ENCODE assay signal across 26 cellular contexts in the genomic region with DNA sequence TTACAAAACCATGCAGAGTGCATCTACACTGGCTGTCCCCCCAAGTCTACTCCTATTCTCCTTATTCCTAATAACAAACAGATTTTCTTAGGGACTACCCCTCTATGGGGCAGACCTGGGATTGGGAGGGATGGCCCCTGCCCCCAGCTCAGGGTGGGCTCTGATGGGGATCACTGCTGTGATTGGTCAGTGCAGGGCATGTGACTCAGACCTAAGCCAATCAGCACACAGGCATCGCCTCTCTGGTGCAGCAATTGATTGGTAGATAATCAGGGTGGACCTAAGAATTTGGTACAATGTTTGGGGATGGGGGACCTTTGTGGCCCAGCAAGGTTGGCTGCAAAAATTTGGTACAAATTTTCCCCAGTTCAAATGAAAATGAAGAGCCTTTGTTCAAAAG. TPM values are rescaled to one million over a fixed set of nuclear protein-coding genes. Genes with fewer than 3 reads are reported as not detected.
A peak's percentile ranks its signal among the peaks of the same experiment; 100 is the strongest.
DNase-seq lines count a peak whose midpoint lies in the region; ATAC-seq, FAIRE-seq and TF ChIP-seq lines count a peak whose summit lies in the region.
"Had no signal": no experiment of that assay in that cellular context is flagged by ENCODE, and none has a peak within 500 bp of the region (broad histone marks: within the 10 kb centered on the region; RNA-seq: fewer than 3 reads in every experiment).

No MANE protein-coding gene starts in this region.

- H3K4me1 ChIP-seq in right atrium auricular region: no peaks in the 10 kb centered on the region
- no peaks in the 10 kb centered on the region for H3K4me1 ChIP-seq in K562 (replicated peaks in 1 of 2; ENCODE audit: control insufficient read depth in 2 of 2, insufficient read depth in 2 of 2, low read length in 2 of 2)
- H3K4me1 ChIP-seq: BLaER1 treated with 17β-estradiol and CSF1 and Interleukin-3, amounts not matched to agents 10 nM and 100 nM had no signal

- no peak for TF ChIP-seq EP300 in K562 (IDR thresholded peaks at IDR 0.05; ENCODE audit: low read length)

- H3K27ac Mint-ChIP-seq in stimulated activated naive CD8-positive, alpha-beta T cell treated with anti-CD3 and anti-CD28 coated beads, Interleukin-15, amount 100 ng/mL, for 72 hours: no peak overlapping the region
- H3K27ac Mint-ChIP-seq: activated CD4-positive, alpha-beta T cell treated with anti-CD3 and anti-CD28 coated beads for 36 hours; activated T-cell treated with anti-CD3 and anti-CD28 coated beads, Interleukin-2, amount 50 U/mL, for 24 hours; stimulated activated naive B cell treated with anti-CD40 and anti-IgM and Interleukin-4, amounts not matched to agents 10 μg/mL and 1 μg/mL and 100 μg/mL, for 72 hours had no signal

- POLR2A ChIA-PET in K562 (lab: Yijun Ruan, JAX): no interaction called here

- TF ChIP-seq RAD21 in K562 (CRISPR knock-in tag; conservative IDR thresholded peaks at IDR 0.05 in 1 of 2, IDR thresholded peaks at IDR 0.05 in 1 of 2): no peak

- no TSS peak for BruUV-seq in K562 (replicated peaks; lab: Mats Ljungman, UMichigan)

- no peak for TF ChIP-seq POLR2A in K562 (conservative IDR thresholded peaks at IDR 0.05)

- H3K4me3 Mint-ChIP-seq in stimulated activated naive CD8-positive, alpha-beta T cell treated with anti-CD3 and anti-CD28 coated beads, Interleukin-15, amount 100 ng/mL, for 72 hours: no peak overlapping the region
- H3K4me3 Mint-ChIP-seq: activated CD4-positive, alpha-beta T cell treated with anti-CD3 and anti-CD28 coated beads for 36 hours; activated T-cell treated with anti-CD3 and anti-CD28 coated beads, Interleukin-2, amount 50 U/mL, for 24 hours; stimulated activated naive B cell treated with anti-CD40 and anti-IgM and Interleukin-4, amounts not matched to agents 10 μg/mL and 1 μg/mL and 100 μg/mL, for 72 hours had no signal

- no peak for FAIRE-seq in K562 (lab: Jason Lieb, UNC)
- FAIRE-seq: keratinocyte had no signal

- no peaks in the 10 kb centered on the region for H3K79me2 ChIP-seq in K562 (ENCODE audit: control insufficient read depth, insufficient read depth, low read length)

- H3K27ac ChIP-seq in right atrium auricular region (no peak overlapping the region), K562 (ENCODE audit: extremely low read depth, low read depth, low read length) (no peak overlapping the region)
- H3K27ac ChIP-seq: BLaER1 treated with 17β-estradiol and CSF1 and Interleukin-3, amounts not matched to agents 10 nM and 100 nM; right lobe of liver; RWPE1; thoracic aorta had no signal

- peak; percentile 26 for DNase-seq in right atrium auricular region (ENCODE audit: low spot score)
- no peak for DNase-seq in Right ventricle myocardium inferior (ENCODE audit: missing footprints)
- peak in 3 of 4 experiments; percentile 48 to 65 (median 62) for DNase-seq in K562 (ENCODE audit: extremely low read depth in 1 of 4, low spot score in 3 of 4)
- DNase-seq in mesenteric fat pad (ENCODE audit: low spot score): peak; percentile 55
- no peak for DNase-seq in NCI-H2029 (lab: John Stamatoyannopoulos, UW)
- DNase-seq in cerebellar cortex (ENCODE audit: low spot score): no peak
- no peak for DNase-seq in stimulated activated naive CD8-positive, alpha-beta T cell treated with anti-CD3 and anti-CD28 coated beads, Interleukin-15, amount 100 ng/mL, for 72 hours
- DNase-seq in GM10266 (ENCODE audit: extremely low spot score): no peak
- DNase-seq: ACHN; activated CD4-positive, alpha-beta T cell treated with anti-CD3 and anti-CD28 coated beads for 36 hours; cerebellar nuclear complex; GDM1; NCI-H1436 treated with DMSO at 0.1 percent for 48 hours; NCI-H2107; NCI-H446; stimulated activated CD4-positive, alpha-beta T cell treated with anti-CD3 and anti-CD28 coated beads, Interleukin-4, amount 100 ng/mL, for 24 hours; stimulated activated naive B cell treated with anti-CD40 and anti-IgM and Interleukin-4, amounts not matched to agents 10 μg/mL and 1 μg/mL and 100 μg/mL, for 72 hours; T-helper 2 cell had no signal

- H3K4me2 ChIP-seq in K562 (ENCODE audit: insufficient read depth, low read length): no peak overlapping the region
- H3K4me2 ChIP-seq: BLaER1 treated with 17β-estradiol and CSF1 and Interleukin-3, amounts not matched to agents 10 nM and 100 nM had no signal

- H3K4me3 ChIP-seq in right atrium auricular region (no peak overlapping the region), K562 (no peak overlapping the region)
- H3K4me3 ChIP-seq: BLaER1 treated with 17β-estradiol and CSF1 and Interleukin-3, amounts not matched to agents 10 nM and 100 nM; lung; right lobe of liver; thoracic aorta had no signal

- H3K9me3 ChIP-seq in right atrium auricular region (no peaks in the 10 kb centered on the region), K562 (replicated peaks; ENCODE audit: control insufficient read depth, insufficient read depth, low read depth, low read length) (no peaks in the 10 kb centered on the region; the same call in 1 of the 2 replicates)
- H3K9me3 ChIP-seq: right lobe of liver, thoracic aorta had no signal

- intact Hi-C loops in Right ventricle myocardium inferior (cut with DNase I): no loop called here
- intact Hi-C loops in K562 (cut with micrococcal nuclease): no loop called here

- H3K9ac ChIP-seq in K562 (ENCODE audit: insufficient read depth in 1 of 2, low read depth in 2 of 2, low read length in 2 of 2): no peak overlapping the region
- H3K9ac ChIP-seq: BLaER1 treated with 17β-estradiol and CSF1 and Interleukin-3, amounts not matched to agents 10 nM and 100 nM had no signal

- in situ Hi-C loops in K562 (cut with MboI): no loop called here

- no peaks in the 10 kb centered on the region for H3K27me3 ChIP-seq in right atrium auricular region
- peaks cover 0 to 14% of the 10 kb centered on the region in 2 experiments; a peak in 1 of 5 replicates for H3K27me3 ChIP-seq in K562 (ENCODE audit: control insufficient read depth in 2 of 2, insufficient read depth in 2 of 2, low read length in 2 of 2)
- H3K27me3 ChIP-seq: BLaER1 treated with 17β-estradiol and CSF1 and Interleukin-3, amounts not matched to agents 10 nM and 100 nM; right lobe of liver had no signal

- H3K27me3 Mint-ChIP-seq in stimulated activated naive CD8-positive, alpha-beta T cell treated with anti-CD3 and anti-CD28 coated beads, Interleukin-15, amount 100 ng/mL, for 72 hours: peaks cover 6% of the 10 kb centered on the region
- H3K27me3 Mint-ChIP-seq: activated CD4-positive, alpha-beta T cell treated with anti-CD3 and anti-CD28 coated beads for 36 hours had no signal

- ATAC-seq in Right ventricle myocardium inferior: no peak
- no peak for ATAC-seq in K562
- ATAC-seq in stimulated activated naive CD8-positive, alpha-beta T cell treated with anti-CD3 and anti-CD28 coated beads, Interleukin-15, amount 100 ng/mL, for 72 hours: no peak
- ATAC-seq: activated CD4-positive, alpha-beta T cell treated with anti-CD3 and anti-CD28 coated beads for 36 hours; right lobe of liver had no signal

- H3K36me3 ChIP-seq in right atrium auricular region (no peaks in the 10 kb centered on the region), K562 (ENCODE audit: control insufficient read depth, insufficient read depth, low read length) (no peaks in the 10 kb centered on the region)
- H3K36me3 ChIP-seq: BLaER1 treated with 17β-estradiol and CSF1 and Interleukin-3, amounts not matched to agents 10 nM and 100 nM; right lobe of liver; thoracic aorta had no signal

- no peaks in the 10 kb centered on the region for H3K9me3 Mint-ChIP-seq in stimulated activated naive CD8-positive, alpha-beta T cell treated with anti-CD3 and anti-CD28 coated beads, Interleukin-15, amount 100 ng/mL, for 72 hours
- H3K9me3 Mint-ChIP-seq: activated T-cell treated with anti-CD3 and anti-CD28 coated beads, Interleukin-2, amount 50 U/mL, for 24 hours; stimulated activated naive B cell treated with anti-CD40 and anti-IgM and Interleukin-4, amounts not matched to agents 10 μg/mL and 1 μg/mL and 100 μg/mL, for 72 hours had no signal

- H4K20me1 ChIP-seq in K562 (replicated peaks; ENCODE audit: control insufficient read depth, insufficient read depth, low read length): no peaks in the 10 kb centered on the region
- H4K20me1 ChIP-seq: BLaER1 treated with 17β-estradiol and CSF1 and Interleukin-3, amounts not matched to agents 10 nM and 100 nM had no signal

- CTCF ChIA-PET in K562 (lab: Yijun Ruan, JAX; ENCODE audit: low intra/inter-chr PET ratio): no interaction called here

- H2AFZ ChIP-seq in K562 (ENCODE audit: low read depth, low read length): no peak overlapping the region

- H3K9me1 ChIP-seq in K562 (ENCODE audit: control insufficient read depth, insufficient read depth, low read length): no peaks in the 10 kb centered on the region

- no peaks in the 10 kb centered on the region for H3K4me1 Mint-ChIP-seq in stimulated activated naive CD8-positive, alpha-beta T cell treated with anti-CD3 and anti-CD28 coated beads, Interleukin-15, amount 100 ng/mL, for 72 hours
- H3K4me1 Mint-ChIP-seq: activated CD4-positive, alpha-beta T cell treated with anti-CD3 and anti-CD28 coated beads for 36 hours; stimulated activated naive B cell treated with anti-CD40 and anti-IgM and Interleukin-4, amounts not matched to agents 10 μg/mL and 1 μg/mL and 100 μg/mL, for 72 hours had no signal

- TF ChIP-seq CTCF in right atrium auricular region (IDR thresholded peaks at IDR 0.05) (no peak), K562 (IDR thresholded peaks at IDR 0.05 in 2 of 3, conservative IDR thresholded peaks at IDR 0.05 in 1 of 3; ENCODE audit: insufficient read depth in 2 of 3, low read depth in 1 of 3, low read length in 3 of 3) (no peak), GM10266 (IDR thresholded peaks at IDR 0.05; ENCODE audit: control insufficient read depth, insufficient read depth, low read depth, missing control alignments) (no peak)

- 0% methylated on average over 1 of the region's 1 CpG for WGBS in K562 (ENCODE audit: insufficient coverage, low coverage, missing lambda C conversion rate)

RNA-seq across cellular contexts. Expression of a gene that starts 57.2 kb away (rescaled TPM):
- under 1 TPM; 0.07 to 0.35 TPM for total RNA-seq in right atrium auricular region
- total RNA-seq in Right ventricle myocardium inferior: 0.03 TPM
- total RNA-seq in K562 (2011; cell fraction: chromatin; rRNA removed; ENCODE audit: low replicate concordance): 0.05 TPM in 1 of 2 replicates, not detected in the other
- total RNA-seq in K562 (2011; cell fraction: nucleolus; rRNA removed): not detected in 2 replicates
- total RNA-seq in K562 (2011; cell fraction: nucleoplasm; rRNA removed): not detected in 2 replicates
- not detected in 2 replicates for total RNA-seq in K562 (2014; rRNA removed)
- total RNA-seq in K562 (2014; rRNA removed; fragmentation: Illumina TruSeq; extraction: Trizol): not detected in 2 replicates
- total RNA-seq in K562 (2015; rRNA removed; fragmentation: Illumina TruSeq; extraction: Trizol): not detected in 2 replicates
- total RNA-seq in K562 (2021): 0.07 and 0.22 TPM in 2 replicates
- polyA plus RNA-seq in K562 (2011; rRNA removed): not detected in 2 replicates
- not detected in 2 replicates for polyA plus RNA-seq in K562 (2011; cell fraction: cytosol; rRNA removed)
- not detected in 2 replicates for polyA plus RNA-seq in K562 (2011; cell fraction: nucleus; rRNA removed)
- 0.01 and 0.07 TPM in 2 replicates for polyA plus RNA-seq in K562 (2012)
- not detected in 2 replicates for polyA plus RNA-seq in K562 (2014; fragmentation: Illumina TruSeq; extraction: Trizol)
- under 1 TPM in 1 of 2 experiments, not detected in 1; 0.04 TPM for polyA plus RNA-seq in K562 (2014; fragmentation: Nextera tagmentation; extraction: Ambion mirVana)
- polyA plus RNA-seq in K562 (2014; rRNA removed): not detected in 2 replicates
- not detected in 2 replicates for polyA minus RNA-seq in K562 (2011; rRNA and poly(A)+ RNA removed)
- not detected in 2 replicates for polyA minus RNA-seq in K562 (2011; cell fraction: cytosol; rRNA and poly(A)+ RNA removed)
- not detected in 2 replicates for polyA minus RNA-seq in K562 (2011; cell fraction: nucleus; rRNA and poly(A)+ RNA removed)
- total RNA-seq in mesenteric fat pad: 2.0 TPM
- total RNA-seq: activated CD4-positive, alpha-beta T cell treated with anti-CD3 and anti-CD28 coated beads for 36 hours; activated CD8-positive, alpha-beta memory T cell treated with anti-CD3 and anti-CD28 coated beads for 36 hours had no signal

Comparison
In these comparisons a context has a peak if more than half of its experiments do, and no peak if none do; other contexts are left out.
1. DNase-seq: peak in right atrium auricular region (single experiment), K562 (3 of 4) and mesenteric fat pad (single experiment); none in Right ventricle myocardium inferior (single experiment), NCI-H2029 (single experiment), cerebellar cortex (single experiment), stimulated activated naive CD8-positive, alpha-beta T cell treated with anti-CD3 and anti-CD28 coated beads, Interleukin-15, amount 100 ng/mL, for 72 hours (0 of 2) and GM10266 (single experiment).